8 cellular contexts compared by ENCODE assay signal in genomic region chr2:179751184-179751809, GRCh38.
DNase-seq lines count a peak whose midpoint lies in the region; ATAC-seq and TF ChIP-seq lines count a peak whose summit lies in the region.

No MANE protein-coding gene starts in this region.

- H3K36me3 ChIP-seq in OCI-LY1 (ENCODE audit: insufficient read depth, low read length) (no peaks in the 10 kb centered on the region), neuronal stem cell (replicated peaks in 1 of 2; ENCODE audit: control insufficient read depth in 2 of 2, insufficient read depth in 2 of 2, low read length in 2 of 2) (no peaks in the 10 kb centered on the region)

- H3K79me1 ChIP-seq in neuronal stem cell (ENCODE audit: low read depth, low read length) = no peaks in the 10 kb centered on the region

- no peak overlapping the region for H2BK15ac ChIP-seq in neuronal stem cell (ENCODE audit: low read length)

- no peak overlapping the region for H3K4me3 ChIP-seq in OCI-LY1 (ENCODE audit: low read depth, low read length, poor library complexity, severe bottlenecking)
- no peak overlapping the region for H3K4me3 ChIP-seq in neuronal stem cell (ENCODE audit: low read length in 2 of 2)

- H3K4me3 Mint-ChIP-seq in T-cell = no peak overlapping the region

- H3K18ac ChIP-seq in neuronal stem cell (ENCODE audit: low read length) = no peak overlapping the region

- no peaks in the 10 kb centered on the region for H3K79me2 ChIP-seq in OCI-LY1 (ENCODE audit: insufficient read depth, low read length)

- no peak overlapping the region for H3K23ac ChIP-seq in neuronal stem cell (ENCODE audit: low read depth, low read length, poor library complexity)

- POLR2A ChIA-PET in T-cell (lab: Charles Lee) = no interaction called here

- no peak overlapping the region for H4K8ac ChIP-seq in neuronal stem cell (ENCODE audit: low read depth, low read length)

- H2AFZ ChIP-seq in OCI-LY1 (ENCODE audit: low read length) (no peak overlapping the region), neuronal stem cell (ENCODE audit: low read length) (no peak overlapping the region)

- H3K4me1 Mint-ChIP-seq in T-cell = no peaks in the 10 kb centered on the region

- CTCF ChIA-PET in T-cell (lab: Charles Lee) = interaction anchor here in 1 of 2 donors (0.6 kb wide), 1 partner anchor 990 kb away, joined by 3 read pairs; no protein-coding TSS in a partner anchor

- H3F3A ChIP-seq in OCI-LY1 (ENCODE audit: insufficient read depth, low read length) = no peaks in the 10 kb centered on the region

- H3K27ac ChIP-seq in OCI-LY1 (ENCODE audit: low read depth, low read length, poor library complexity, severe bottlenecking) (no peak overlapping the region), neuronal stem cell (replicated peaks; ENCODE audit: low read length) (no peak overlapping the region)

- no peak overlapping the region for H3K4ac ChIP-seq in neuronal stem cell (ENCODE audit: low read length)

- H4K20me1 ChIP-seq in OCI-LY1 (ENCODE audit: insufficient read depth, low read length) = no peaks in the 10 kb centered on the region

- H2AK5ac ChIP-seq in neuronal stem cell (ENCODE audit: low read depth, low read length) = no peak overlapping the region

- no peak overlapping the region for H2BK120ac ChIP-seq in neuronal stem cell (ENCODE audit: low read depth, low read length)

- no peaks in the 10 kb centered on the region for H3K36me3 Mint-ChIP-seq in T-cell

- H3K14ac ChIP-seq in neuronal stem cell (ENCODE audit: low read length) = no peak overlapping the region

- TF ChIP-seq CTCF in OCI-LY1 (IDR thresholded peaks at IDR 0.05; ENCODE audit: low read length) = peak; percentile 75

- WGBS in neuronal stem cell (ENCODE audit: extremely low coverage in 2 of 2, insufficient read length in 2 of 2, insufficient replicate concordance in 1 of 2), 2 donors = no CpG with 5 or more reads among the region's 4 CpGs

- no peak overlapping the region for H2BK12ac ChIP-seq in neuronal stem cell (ENCODE audit: low read length)

- ATAC-seq in HG03354 (IDR thresholded peaks at IDR 0.05; ENCODE audit: poor library complexity, severe bottlenecking, unreplicated experiment) (peak; percentile 70), HG02870 (IDR thresholded peaks at IDR 0.05; ENCODE audit: unreplicated experiment) (no peak), T-cell (replicated peaks in 1 of 4) (no peak)

- H3K4me2 ChIP-seq in OCI-LY1 (ENCODE audit: low read length) (no peak overlapping the region), neuronal stem cell (ENCODE audit: insufficient read depth, low read length, poor library complexity, severe bottlenecking) (no peak overlapping the region)

- H3K4me1 ChIP-seq in OCI-LY1 (ENCODE audit: insufficient read depth, low read length, severe bottlenecking) (no peaks in the 10 kb centered on the region), neuronal stem cell (ENCODE audit: control insufficient read depth in 2 of 2, insufficient read depth in 1 of 2, low read depth in 1 of 2, low read length in 2 of 2) (no peaks in the 10 kb centered on the region)

- H4K91ac ChIP-seq in neuronal stem cell (ENCODE audit: low read depth, low read length, poor library complexity) = no peak overlapping the region

- H3K27me3 Mint-ChIP-seq in T-cell = peaks cover 0 to 4% of the 10 kb centered on the region in 2 donors

- H3K9me3 Mint-ChIP-seq in T-cell = no peaks in the 10 kb centered on the region

- H3K27ac Mint-ChIP-seq in T-cell = no peak overlapping the region

- no peak for TF ChIP-seq POLR2A in erythroblast (IDR thresholded peaks at IDR 0.05; ENCODE audit: low read length)

- H3K9me3 ChIP-seq in OCI-LY1 (ENCODE audit: low read length) = no peaks in the 10 kb centered on the region
- H3K9me3 ChIP-seq in neuronal stem cell (replicated peaks in 1 of 2; ENCODE audit: control insufficient read depth in 2 of 2, insufficient read depth in 1 of 2, low read depth in 1 of 2, low read length in 2 of 2) = no peaks in the 10 kb centered on the region

- H2BK5ac ChIP-seq in neuronal stem cell (ENCODE audit: low read length) = no peak overlapping the region

- no peaks in the 10 kb centered on the region for H3K27me3 ChIP-seq in OCI-LY1 (ENCODE audit: insufficient read depth, low read length)
- no peaks in the 10 kb centered on the region for H3K27me3 ChIP-seq in neuronal stem cell (ENCODE audit: control insufficient read depth in 3 of 3, insufficient read depth in 3 of 3, low read depth in 1 of 3, low read length in 3 of 3)

- H3K9ac ChIP-seq in OCI-LY1 (ENCODE audit: low read length) (no peak overlapping the region), neuronal stem cell (ENCODE audit: low read depth, low read length, poor library complexity) (no peak overlapping the region)

- DNase-seq in DMS53 (lab: John Stamatoyannopoulos, UW) (peak; percentile 71), erythroblast (lab: John Stamatoyannopoulos, UW) (peak; percentile 23 to 44), renal cortical epithelial cell (ENCODE audit: low read depth) (peak; percentile 55), T-cell (no peak), neuronal stem cell (ENCODE audit: low spot score) (no peak)

- H3K9me2 ChIP-seq in OCI-LY1 (ENCODE audit: low read depth, low read length) = no peaks in the 10 kb centered on the region

Comparison
In these comparisons a context has a peak if more than half of its experiments do, and no peak if none do; other contexts are left out.
1. DNase-seq: peak in DMS53 (single experiment), erythroblast (2 of 2) and renal cortical epithelial cell (single experiment); none in T-cell (0 of 34) and neuronal stem cell (single experiment).